ENCODE assay signal across 8 cellular contexts in the genomic region with DNA sequence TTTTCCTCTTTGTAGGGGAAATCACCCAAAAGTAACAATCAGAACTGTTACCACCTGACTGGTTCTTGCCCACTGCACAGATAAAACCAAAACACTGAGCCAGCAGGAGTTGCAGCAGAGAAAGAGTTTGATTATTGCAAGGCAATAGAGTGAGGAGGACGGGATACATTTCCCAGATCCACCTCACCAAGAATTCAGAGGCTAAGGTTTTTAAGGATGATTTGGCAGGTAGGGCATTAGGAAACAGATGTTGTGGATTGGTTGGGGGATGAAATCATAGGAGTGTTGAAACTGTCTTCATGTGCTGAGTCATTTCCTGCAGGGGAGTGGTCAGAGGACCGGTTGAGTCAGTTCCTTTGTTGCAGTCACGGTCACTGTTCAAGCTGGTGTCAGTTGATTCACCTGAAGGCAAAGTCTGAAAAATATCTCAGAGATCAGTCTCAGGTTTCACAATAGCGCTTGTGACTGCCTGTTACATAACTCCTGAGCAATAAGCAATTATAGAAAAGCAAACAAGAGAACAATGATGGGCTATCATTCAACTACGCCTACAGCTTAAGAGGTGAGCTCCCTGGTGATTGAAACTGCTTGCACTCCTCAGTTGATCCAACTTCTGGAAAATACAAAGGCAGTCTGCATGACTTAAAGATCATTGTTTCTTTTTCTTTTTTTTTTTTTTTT. TPM values are rescaled to one million over a fixed set of nuclear protein-coding genes. Genes with fewer than 3 reads are reported as not detected.
DNase-seq lines count a peak whose midpoint lies in the region; ATAC-seq and TF ChIP-seq lines count a peak whose summit lies in the region.

No MANE protein-coding gene starts in this region.

- H3K36me3 Mint-ChIP-seq in T-helper 1 cell treated with Interleukin-12 subunit alpha and Interleukin-12 subunit beta and Interleukin-4 antibody, amounts not matched to agents 30 μg/mL and 1 μg/mL, for 36 hours (ENCODE audit: low read depth): peaks cover 6% of the 10 kb centered on the region
- no peaks in the 10 kb centered on the region for H3K36me3 Mint-ChIP-seq in stimulated activated memory B cell treated with anti-CD40 and anti-IgM and Interleukin-4, amounts not matched to agents 10 μg/mL and 1 μg/mL and 100 μg/mL, for 72 hours

- TF ChIP-seq CTCF in mammary epithelial cell (conservative IDR thresholded peaks at IDR 0.05 in 1 of 2, IDR thresholded peaks at IDR 0.05 in 1 of 2; ENCODE audit: extremely low read depth in 1 of 2, insufficient read depth in 1 of 2, low read depth in 1 of 2, low read length in 2 of 2): no peak
- no peak for TF ChIP-seq CTCF in lower lobe of right lung (IDR thresholded peaks at IDR 0.05)

- H4K20me1 ChIP-seq in mammary epithelial cell (ENCODE audit: insufficient read depth, low read length): no peaks in the 10 kb centered on the region

- H3K79me2 ChIP-seq in mammary epithelial cell (ENCODE audit: insufficient read depth, low read length): no peaks in the 10 kb centered on the region

- ATAC-seq in GM18517 (IDR thresholded peaks at IDR 0.05; ENCODE audit: unreplicated experiment) (peak; percentile 74), HG02852 (IDR thresholded peaks at IDR 0.05; ENCODE audit: unreplicated experiment) (peak; percentile 88), lower lobe of right lung (peak; percentile 95)
- ATAC-seq in stimulated activated memory B cell treated with anti-CD40 and anti-IgM and Interleukin-4, amounts not matched to agents 10 μg/mL and 1 μg/mL and 100 μg/mL, for 72 hours: peak; percentile 91

- CTCF ChIA-PET in mammary epithelial cell (lab: Charles Lee; ENCODE audit: low non-redundant PET): interaction anchor here (0.7 kb wide), 1 partner anchor 417 kb away, joined by 7 read pairs; no protein-coding TSS in a partner anchor

- peak overlapping the region; percentile 89 for H3K27ac Mint-ChIP-seq in T-helper 1 cell treated with Interleukin-12 subunit alpha and Interleukin-12 subunit beta and Interleukin-4 antibody, amounts not matched to agents 30 μg/mL and 1 μg/mL, for 36 hours
- H3K27ac Mint-ChIP-seq in stimulated activated memory B cell treated with anti-CD40 and anti-IgM and Interleukin-4, amounts not matched to agents 10 μg/mL and 1 μg/mL and 100 μg/mL, for 72 hours: peak overlapping the region; percentile 88

- peak overlapping the region; percentile 54 for H3K9ac ChIP-seq in mammary epithelial cell (ENCODE audit: insufficient read depth, low read length)

- WGBS in mammary epithelial cell (ENCODE audit: low coverage, missing lambda C conversion rate): 4% methylated on average over 5 of the region's 5 CpGs

- peak overlapping the region; percentile 40 for H3K4me3 Mint-ChIP-seq in T-helper 1 cell treated with Interleukin-12 subunit alpha and Interleukin-12 subunit beta and Interleukin-4 antibody, amounts not matched to agents 30 μg/mL and 1 μg/mL, for 36 hours
- peak overlapping the region; percentile 53 for H3K4me3 Mint-ChIP-seq in stimulated activated memory B cell treated with anti-CD40 and anti-IgM and Interleukin-4, amounts not matched to agents 10 μg/mL and 1 μg/mL and 100 μg/mL, for 72 hours

- H3K4me1 Mint-ChIP-seq in T-helper 1 cell treated with Interleukin-12 subunit alpha and Interleukin-12 subunit beta and Interleukin-4 antibody, amounts not matched to agents 30 μg/mL and 1 μg/mL, for 36 hours (ENCODE audit: low read depth): peaks cover 45% of the 10 kb centered on the region
- H3K4me1 Mint-ChIP-seq in stimulated activated memory B cell treated with anti-CD40 and anti-IgM and Interleukin-4, amounts not matched to agents 10 μg/mL and 1 μg/mL and 100 μg/mL, for 72 hours: peaks cover 63% of the 10 kb centered on the region

- peak overlapping the region; percentile 91 for H3K27ac ChIP-seq in mammary epithelial cell (ENCODE audit: insufficient read depth, low read depth, low read length)
- peak overlapping the region; percentile 72 for H3K27ac ChIP-seq in lower lobe of right lung

- dilution Hi-C loops in mammary epithelial cell (cut with HindIII; ENCODE audit: low sequenced_read_pairs): no loop called here

- peak; percentile 97 for DNase-seq in NCI-H1105 (lab: John Stamatoyannopoulos, UW)
- DNase-seq in mammary epithelial cell: peak; percentile 100
- peak; percentile 67 for DNase-seq in lower lobe of right lung
- DNase-seq in cortex of kidney (lab: John Stamatoyannopoulos, UW): no peak

- H3K4me3 ChIP-seq in mammary epithelial cell (replicated peaks in 1 of 3; ENCODE audit: insufficient read depth in 1 of 3, low read depth in 2 of 3, low read length in 3 of 3) (no peak overlapping the region), lower lobe of right lung (no peak overlapping the region)

- intact Hi-C loops in mammary epithelial cell (cut with micrococcal nuclease) (loop anchor here (1.0 to 5.0 kb wide), 7 partner anchors 9 to 358 kb away; partner anchors contain the start of genes AMN1, BICD1, ETFBKMT and RESF1), lower lobe of right lung (cut with DNase I) (no loop called here)

- BruUV-seq in mammary epithelial cell (replicated peaks; lab: Mats Ljungman, UMichigan): no TSS peak

- H2AFZ ChIP-seq in mammary epithelial cell (ENCODE audit: low read depth, low read length): peak overlapping the region; percentile 10

- H3K4me1 ChIP-seq in mammary epithelial cell (ENCODE audit: insufficient read depth, low read length) (peaks cover 15% of the 10 kb centered on the region), lower lobe of right lung (peaks cover 36% of the 10 kb centered on the region)

- H3K9me3 ChIP-seq in mammary epithelial cell (replicated peaks; ENCODE audit: insufficient read depth, low read length) (peaks cover 9% of the 10 kb centered on the region), lower lobe of right lung (peaks cover 10% of the 10 kb centered on the region)

- peak overlapping the region; percentile 32 for H3K4me2 ChIP-seq in mammary epithelial cell (ENCODE audit: insufficient read depth, low read depth, low read length)

- in situ Hi-C loops in mammary epithelial cell (cut with MboI; ENCODE audit: low sequenced_read_pairs in 2 of 2): no loop called here

- H3K27me3 ChIP-seq in mammary epithelial cell (ENCODE audit: insufficient read depth, low read length) (no peaks in the 10 kb centered on the region), lower lobe of right lung (ENCODE audit: low read depth) (no peaks in the 10 kb centered on the region)

- peaks cover 4% of the 10 kb centered on the region for H3K27me3 Mint-ChIP-seq in T-helper 1 cell treated with Interleukin-12 subunit alpha and Interleukin-12 subunit beta and Interleukin-4 antibody, amounts not matched to agents 30 μg/mL and 1 μg/mL, for 36 hours (ENCODE audit: low read depth)
- no peaks in the 10 kb centered on the region for H3K27me3 Mint-ChIP-seq in stimulated activated memory B cell treated with anti-CD40 and anti-IgM and Interleukin-4, amounts not matched to agents 10 μg/mL and 1 μg/mL and 100 μg/mL, for 72 hours

- H3K9me3 Mint-ChIP-seq in T-helper 1 cell treated with Interleukin-12 subunit alpha and Interleukin-12 subunit beta and Interleukin-4 antibody, amounts not matched to agents 30 μg/mL and 1 μg/mL, for 36 hours: peaks cover 7% of the 10 kb centered on the region
- H3K9me3 Mint-ChIP-seq in stimulated activated memory B cell treated with anti-CD40 and anti-IgM and Interleukin-4, amounts not matched to agents 10 μg/mL and 1 μg/mL and 100 μg/mL, for 72 hours: no peaks in the 10 kb centered on the region

- H3K36me3 ChIP-seq in mammary epithelial cell (ENCODE audit: insufficient read depth, low read length): no peaks in the 10 kb centered on the region
- H3K36me3 ChIP-seq in lower lobe of right lung: no peaks in the 10 kb centered on the region

RNA-seq across cellular contexts. Expression of gene AMN1, which starts 20.3 kb away (rescaled TPM):
- total RNA-seq in mammary epithelial cell (1 to 10 TPM; 5.0 to 5.7 TPM), lower lobe of right lung (7.7 TPM)
- polyA plus RNA-seq in mammary epithelial cell: 6.2 TPM
- polyA minus RNA-seq in mammary epithelial cell: 8.4 TPM
